Comparison of ENCODE assay signal across 8 cellular contexts in the genomic region with DNA sequence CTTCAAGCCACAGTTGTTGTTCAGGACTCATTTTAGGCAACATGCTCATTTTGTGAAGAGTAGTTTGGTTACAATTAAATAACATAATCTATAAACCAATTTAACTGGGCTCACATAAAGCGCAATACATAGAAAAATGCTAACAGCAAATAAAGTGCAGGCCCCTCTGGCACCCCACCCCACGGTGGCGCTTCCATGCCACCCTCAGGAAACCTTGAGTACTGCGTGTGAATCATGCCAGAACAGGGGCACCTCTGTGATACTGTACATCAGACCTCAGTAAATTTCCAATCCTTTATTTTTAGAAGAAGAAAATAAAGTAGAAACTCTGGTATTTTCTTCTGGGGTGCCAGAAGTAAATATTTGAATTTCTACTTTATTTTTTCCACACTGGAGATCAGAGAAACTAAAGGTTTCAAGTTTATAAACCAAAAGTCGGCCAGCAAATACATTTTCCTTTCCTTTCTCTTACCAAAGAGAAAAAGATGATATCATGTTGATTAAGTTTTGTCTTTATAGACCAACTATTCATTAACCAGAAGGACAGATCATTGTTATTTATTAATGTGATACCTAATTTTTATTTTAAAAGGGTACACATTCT.
DNase-seq lines count a peak whose midpoint lies in the region; ATAC-seq and TF ChIP-seq lines count a peak whose summit lies in the region.

No MANE protein-coding gene starts in this region.

- H3K14ac ChIP-seq in trophoblast cell (ENCODE audit: low read length) = no peak overlapping the region

- H3K36me3 ChIP-seq in trophoblast cell (ENCODE audit: control insufficient read depth in 1 of 2, insufficient read depth in 2 of 2, low read length in 2 of 2) = no peaks in the 10 kb centered on the region

- H3K79me1 ChIP-seq in trophoblast cell (ENCODE audit: low read length) = no peaks in the 10 kb centered on the region

- no peak overlapping the region for H2AFZ ChIP-seq in trophoblast cell (ENCODE audit: insufficient read depth, low read length, poor library complexity)

- ATAC-seq in GM18505 (IDR thresholded peaks at IDR 0.05; ENCODE audit: unreplicated experiment) = peak; percentile 91
- peak; percentile 81 for ATAC-seq in HG02938 (IDR thresholded peaks at IDR 0.05; ENCODE audit: unreplicated experiment)

- DNase-seq in COLO668 (lab: John Stamatoyannopoulos, UW; ENCODE audit: unreplicated experiment) = peak; percentile 36
- DNase-seq in NCI-H69 (lab: John Stamatoyannopoulos, UW) = peak; percentile 43
- no peak for DNase-seq in coronary artery (ENCODE audit: low spot score)
- peak; percentile 11 to 60 for DNase-seq in trophoblast cell
- no peak for DNase-seq in NCI-H1092 (lab: John Stamatoyannopoulos, UW)
- no peak for DNase-seq in mesenteric fat pad (ENCODE audit: low spot score)

- no peak overlapping the region for H3K18ac ChIP-seq in trophoblast cell (ENCODE audit: low read length)

- no peak overlapping the region for H4K12ac ChIP-seq in trophoblast cell (ENCODE audit: low read depth, low read length)

- H3K4me1 ChIP-seq in trophoblast cell (ENCODE audit: control insufficient read depth in 1 of 2, insufficient read depth in 2 of 2, low read length in 2 of 2) = no peaks in the 10 kb centered on the region

- H3K27ac ChIP-seq in coronary artery (no peak overlapping the region), trophoblast cell (ENCODE audit: low read depth, low read length) (no peak overlapping the region)

- H4K8ac ChIP-seq in trophoblast cell (ENCODE audit: low read depth, low read length) = no peak overlapping the region

- H3K27me3 ChIP-seq in trophoblast cell (ENCODE audit: insufficient read depth, low read length) = no peaks in the 10 kb centered on the region

- H2BK120ac ChIP-seq in trophoblast cell (ENCODE audit: insufficient read depth, low read length, poor library complexity) = no peak overlapping the region

- TF ChIP-seq CTCF in coronary artery (IDR thresholded peaks at IDR 0.05) = peak; percentile 27

- WGBS in trophoblast cell (ENCODE audit: extremely low coverage, insufficient coverage, insufficient read length) = no CpG with 5 or more reads among the region's 5 CpGs

- no peak overlapping the region for H3K4me2 ChIP-seq in trophoblast cell (ENCODE audit: low read length)

- H3K23ac ChIP-seq in trophoblast cell (ENCODE audit: low read length) = no peak overlapping the region

- no peak overlapping the region for H3K9ac ChIP-seq in trophoblast cell (ENCODE audit: low read length)

- H2BK12ac ChIP-seq in trophoblast cell (ENCODE audit: low read length) = no peak overlapping the region

- no peaks in the 10 kb centered on the region for H3K79me2 ChIP-seq in trophoblast cell (ENCODE audit: control insufficient read depth, insufficient read depth, low read length, poor library complexity)

- no peak overlapping the region for H4K91ac ChIP-seq in trophoblast cell (ENCODE audit: low read depth, low read length)

- no peaks in the 10 kb centered on the region for H3K9me3 ChIP-seq in trophoblast cell (ENCODE audit: insufficient read depth, low read depth, low read length)

- H2BK5ac ChIP-seq in trophoblast cell (ENCODE audit: low read depth, low read length, poor library complexity) = no peak overlapping the region

- H3K4me3 ChIP-seq in coronary artery (no peak overlapping the region), trophoblast cell (ENCODE audit: low read depth, low read length) (no peak overlapping the region)

- H3K4ac ChIP-seq in trophoblast cell (ENCODE audit: low read depth, low read length) = no peak overlapping the region

- H2AK5ac ChIP-seq in trophoblast cell (ENCODE audit: low read length) = no peak overlapping the region

- no peak for TF ChIP-seq POLR2A in GM18505 (IDR thresholded peaks at IDR 0.05; ENCODE audit: borderline replicate concordance, extremely low read depth, insufficient read depth, insufficient read length)

Comparison
In these comparisons a context has a peak if more than half of its experiments do, and no peak if none do; other contexts are left out.
1. DNase-seq: peak in COLO668 (single experiment), NCI-H69 (single experiment) and trophoblast cell (2 of 2); none in coronary artery (single experiment), NCI-H1092 (single experiment) and mesenteric fat pad (single experiment).